In the genomic region with DNA sequence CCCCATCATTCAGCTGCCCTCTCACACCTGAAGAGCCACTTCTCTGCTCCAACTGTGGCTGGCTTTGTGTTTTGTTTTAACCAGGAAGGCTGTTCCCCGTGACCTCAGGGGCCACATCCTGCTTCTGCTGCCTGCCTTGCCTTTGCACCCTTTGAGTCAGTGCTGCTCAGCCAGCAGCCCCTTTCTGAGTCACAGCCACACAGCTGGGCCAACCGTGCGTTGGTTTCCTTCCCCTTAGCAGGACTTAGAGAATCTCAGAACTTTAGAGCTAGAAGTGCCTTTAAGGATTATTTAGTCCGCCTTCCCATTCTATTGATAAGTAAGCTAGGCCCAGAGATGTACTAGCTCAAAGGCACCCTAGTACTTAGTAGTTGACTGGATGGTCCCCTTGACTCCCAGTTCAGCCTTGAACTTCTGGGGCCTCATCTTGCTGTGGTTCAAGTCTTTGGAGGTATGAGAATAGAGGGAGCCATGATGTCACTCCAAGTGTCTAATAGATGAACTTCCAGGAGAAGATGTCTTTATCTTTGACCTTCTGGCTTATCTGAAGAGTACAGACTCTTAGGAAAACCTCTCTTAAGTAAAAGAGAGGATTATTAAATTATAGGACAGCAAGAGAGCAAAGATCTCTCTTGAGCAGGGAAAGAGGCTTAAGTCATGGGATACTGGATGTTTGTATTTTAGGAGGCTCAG, we compare ENCODE assay signal across 8 cellular contexts. TPM values are rescaled to one million over a fixed set of nuclear protein-coding genes. Genes with fewer than 3 reads are reported as not detected.
DNase-seq lines count a peak whose midpoint lies in the region; ATAC-seq and TF ChIP-seq lines count a peak whose summit lies in the region.

No MANE protein-coding gene starts in this region.

- no peak overlapping the region for H3K4me3 ChIP-seq in GM12865 (ENCODE audit: low read depth, low read length)

- H3K4me3 Mint-ChIP-seq in activated T-cell treated with anti-CD3 and anti-CD28 coated beads, Interleukin-2, amount 50 U/mL, for 24 hours, result peak overlapping the region; percentile 69
- H3K4me3 Mint-ChIP-seq in osteocyte (ENCODE audit: unreplicated experiment), result no peak overlapping the region

- TF ChIP-seq CTCF in GM12865 (IDR thresholded peaks at IDR 0.05; ENCODE audit: insufficient read depth, low read depth, low read length, missing control alignments), result no peak
- TF ChIP-seq CTCF in foreskin keratinocyte (conservative IDR thresholded peaks at IDR 0.05), result no peak
- TF ChIP-seq CTCF in osteocyte (IDR thresholded peaks at IDR 0.05), result no peak

- H3K27ac ChIP-seq in foreskin keratinocyte, result no peak overlapping the region

- peak; percentile 97 for ATAC-seq in HG02610 (IDR thresholded peaks at IDR 0.05; ENCODE audit: unreplicated experiment)
- ATAC-seq in foreskin keratinocyte, result peak; percentile 93

- H3K4me1 Mint-ChIP-seq in activated T-cell treated with anti-CD3 and anti-CD28 coated beads, Interleukin-2, amount 50 U/mL, for 24 hours (ENCODE audit: low read depth), result peaks cover 93% of the 10 kb centered on the region
- H3K4me1 Mint-ChIP-seq in osteocyte (ENCODE audit: unreplicated experiment), result no peaks in the 10 kb centered on the region

- H3K27me3 Mint-ChIP-seq in activated T-cell treated with anti-CD3 and anti-CD28 coated beads, Interleukin-2, amount 50 U/mL, for 24 hours, result no peaks in the 10 kb centered on the region
- H3K27me3 Mint-ChIP-seq in osteocyte (ENCODE audit: unreplicated experiment), result peaks cover 39% of the 10 kb centered on the region

- peak; percentile 95 for DNase-seq in GM12865 (ENCODE audit: low read depth)
- DNase-seq in NOMO-1 (lab: John Stamatoyannopoulos, UW; ENCODE audit: unreplicated experiment in 2 of 2), result peak; percentile 80 to 91
- DNase-seq in activated T-cell treated with anti-CD3 and anti-CD28 coated beads, Interleukin-2, amount 50 U/mL, for 24 hours, result peak; percentile 85
- DNase-seq in foreskin keratinocyte, result peak; percentile 59 to 75
- DNase-seq in stimulated activated CD4-positive, alpha-beta T cell treated with anti-CD3 and anti-CD28 coated beads, Interleukin-1b, Interleukin-23, amount 100 ng/mL, for 1 hour (ENCODE audit: low read depth in 2 of 2), result peak; percentile 60 to 77
- DNase-seq in osteocyte (ENCODE audit: extremely low spot score, unreplicated experiment), result no peak
- DNase-seq in occipital lobe (lab: John Stamatoyannopoulos, UW), result no peak

- H3K27ac Mint-ChIP-seq in activated T-cell treated with anti-CD3 and anti-CD28 coated beads, Interleukin-2, amount 50 U/mL, for 24 hours, result peak overlapping the region; percentile 97
- no peak overlapping the region for H3K27ac Mint-ChIP-seq in osteocyte (ENCODE audit: unreplicated experiment)

- H3K27me3 ChIP-seq in foreskin keratinocyte, result no peaks in the 10 kb centered on the region

- H3K4me1 ChIP-seq in foreskin keratinocyte, result peaks cover 11% of the 10 kb centered on the region

- peaks cover 93% of the 10 kb centered on the region for H3K36me3 Mint-ChIP-seq in activated T-cell treated with anti-CD3 and anti-CD28 coated beads, Interleukin-2, amount 50 U/mL, for 24 hours (ENCODE audit: low read depth)
- no peaks in the 10 kb centered on the region for H3K36me3 Mint-ChIP-seq in osteocyte (ENCODE audit: unreplicated experiment)

- H3K9me3 Mint-ChIP-seq in activated T-cell treated with anti-CD3 and anti-CD28 coated beads, Interleukin-2, amount 50 U/mL, for 24 hours, result no peaks in the 10 kb centered on the region
- H3K9me3 Mint-ChIP-seq in osteocyte (ENCODE audit: unreplicated experiment), result no peaks in the 10 kb centered on the region

RNA-seq across cellular contexts. Expression of gene RGCC, which starts 8.0 kb away (rescaled TPM):
- total RNA-seq in foreskin keratinocyte (0.51 and 0.88 TPM in 2 replicates), osteocyte (1.3 and 1.6 TPM in 2 replicates), occipital lobe (25.7 TPM)
- polyA plus RNA-seq in foreskin keratinocyte, result 0.74 and 1.1 TPM in 2 replicates

Comparison
In these comparisons a context has a peak if more than half of its experiments do, and no peak if none do; other contexts are left out.
1. DNase-seq: peak in GM12865 (single experiment), NOMO-1 (2 of 2), activated T-cell treated with anti-CD3 and anti-CD28 coated beads, Interleukin-2, amount 50 U/mL, for 24 hours (single experiment), foreskin keratinocyte (2 of 2) and stimulated activated CD4-positive, alpha-beta T cell treated with anti-CD3 and anti-CD28 coated beads, Interleukin-1b, Interleukin-23, amount 100 ng/mL, for 1 hour (2 of 2); none in osteocyte (single experiment) and occipital lobe (single experiment).
2. RNA of gene RGCC, which starts 8.0 kb away (total RNA-seq): 25.7 TPM in occipital lobe (single experiment); 1.3 to 1.6 TPM in osteocyte and 0.51 to 0.88 TPM in foreskin keratinocyte; every median in the first group is over 10 times any median in the second.